ENCODE assay signal across 1 cellular context in genomic region chr5:116629168-116629567, GRCh38.
TF ChIP-seq lines count a peak whose summit lies in the region.

No MANE protein-coding gene starts in this region.

TF ChIP-seq in HEK293, 187 proteins besides CTCF, POLR2A, EP300 and RAD21 (continued from another document):
- TF ChIP-seq HIC1 (tag by site-specific recombination; IDR thresholded peaks at IDR 0.05) (no peak), ZNF544 (tag by site-specific recombination; IDR thresholded peaks at IDR 0.05) (no peak)
